Comparison of ENCODE assay signal across 1 cellular context in genomic region chr19:17718988-17719711, GRCh38.
TF ChIP-seq lines count a peak whose summit lies in the region.

A gene with protein sequence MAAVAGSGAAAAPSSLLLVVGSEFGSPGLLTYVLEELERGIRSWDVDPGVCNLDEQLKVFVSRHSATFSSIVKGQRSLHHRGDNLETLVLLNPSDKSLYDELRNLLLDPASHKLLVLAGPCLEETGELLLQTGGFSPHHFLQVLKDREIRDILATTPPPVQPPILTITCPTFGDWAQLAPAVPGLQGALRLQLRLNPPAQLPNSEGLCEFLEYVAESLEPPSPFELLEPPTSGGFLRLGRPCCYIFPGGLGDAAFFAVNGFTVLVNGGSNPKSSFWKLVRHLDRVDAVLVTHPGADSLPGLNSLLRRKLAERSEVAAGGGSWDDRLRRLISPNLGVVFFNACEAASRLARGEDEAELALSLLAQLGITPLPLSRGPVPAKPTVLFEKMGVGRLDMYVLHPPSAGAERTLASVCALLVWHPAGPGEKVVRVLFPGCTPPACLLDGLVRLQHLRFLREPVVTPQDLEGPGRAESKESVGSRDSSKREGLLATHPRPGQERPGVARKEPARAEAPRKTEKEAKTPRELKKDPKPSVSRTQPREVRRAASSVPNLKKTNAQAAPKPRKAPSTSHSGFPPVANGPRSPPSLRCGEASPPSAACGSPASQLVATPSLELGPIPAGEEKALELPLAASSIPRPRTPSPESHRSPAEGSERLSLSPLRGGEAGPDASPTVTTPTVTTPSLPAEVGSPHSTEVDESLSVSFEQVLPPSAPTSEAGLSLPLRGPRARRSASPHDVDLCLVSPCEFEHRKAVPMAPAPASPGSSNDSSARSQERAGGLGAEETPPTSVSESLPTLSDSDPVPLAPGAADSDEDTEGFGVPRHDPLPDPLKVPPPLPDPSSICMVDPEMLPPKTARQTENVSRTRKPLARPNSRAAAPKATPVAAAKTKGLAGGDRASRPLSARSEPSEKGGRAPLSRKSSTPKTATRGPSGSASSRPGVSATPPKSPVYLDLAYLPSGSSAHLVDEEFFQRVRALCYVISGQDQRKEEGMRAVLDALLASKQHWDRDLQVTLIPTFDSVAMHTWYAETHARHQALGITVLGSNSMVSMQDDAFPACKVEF (plus strand): TSS chr19:17719480. CDS start chr19:17719503, 23 bp downstream.

TF ChIP-seq in HepG2, 621 proteins besides CTCF, POLR2A, EP300 and RAD21 (continued from another document):
- TF ChIP-seq, protein P1, sequence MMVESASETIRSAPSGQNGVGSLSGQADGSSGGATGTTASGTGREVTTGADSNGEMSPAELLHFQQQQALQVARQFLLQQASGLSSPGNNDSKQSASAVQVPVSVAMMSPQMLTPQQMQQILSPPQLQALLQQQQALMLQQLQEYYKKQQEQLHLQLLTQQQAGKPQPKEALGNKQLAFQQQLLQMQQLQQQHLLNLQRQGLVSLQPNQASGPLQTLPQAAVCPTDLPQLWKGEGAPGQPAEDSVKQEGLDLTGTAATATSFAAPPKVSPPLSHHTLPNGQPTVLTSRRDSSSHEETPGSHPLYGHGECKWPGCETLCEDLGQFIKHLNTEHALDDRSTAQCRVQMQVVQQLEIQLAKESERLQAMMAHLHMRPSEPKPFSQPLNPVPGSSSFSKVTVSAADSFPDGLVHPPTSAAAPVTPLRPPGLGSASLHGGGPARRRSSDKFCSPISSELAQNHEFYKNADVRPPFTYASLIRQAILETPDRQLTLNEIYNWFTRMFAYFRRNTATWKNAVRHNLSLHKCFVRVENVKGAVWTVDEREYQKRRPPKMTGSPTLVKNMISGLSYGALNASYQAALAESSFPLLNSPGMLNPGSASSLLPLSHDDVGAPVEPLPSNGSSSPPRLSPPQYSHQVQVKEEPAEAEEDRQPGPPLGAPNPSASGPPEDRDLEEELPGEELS (CRISPR knock-in tag; IDR thresholded peaks at IDR 0.05), result peak; percentile 48; the same call in 1 of the 2 replicates
- TF ChIP-seq TBL1XR1 (IDR thresholded peaks at IDR 0.05; ENCODE audit: borderline replicate concordance, low read length, partially characterized antibody), result no peak
- TF ChIP-seq KLF9 (CRISPR knock-in tag; IDR thresholded peaks at IDR 0.05; ENCODE audit: low read depth), result peak; percentile 63; the same call in 1 of the 2 replicates
- TF ChIP-seq FOXO1 (CRISPR knock-in tag; IDR thresholded peaks at IDR 0.05), result no peak
- TF ChIP-seq MNT (IDR thresholded peaks at IDR 0.05), result no peak
- TF ChIP-seq KAT8 (CRISPR knock-in tag; IDR thresholded peaks at IDR 0.05), result peak; percentile 73
- TF ChIP-seq GATAD2A (CRISPR knock-in tag; IDR thresholded peaks at IDR 0.05), result peak; percentile 38; the same call in 1 of the 2 replicates
- no peak for TF ChIP-seq RFXANK (CRISPR knock-in tag; IDR thresholded peaks at IDR 0.05)
- TF ChIP-seq SP1 (IDR thresholded peaks at IDR 0.05), result no peak
- peak; percentile 86 for TF ChIP-seq SP1 (CRISPR knock-in tag; IDR thresholded peaks at IDR 0.05)
- TF ChIP-seq ELF1 (CRISPR knock-in tag; IDR thresholded peaks at IDR 0.05), result peak; percentile 75
- no peak for TF ChIP-seq ZSCAN22 (CRISPR knock-in tag; IDR thresholded peaks at IDR 0.05)
- TF ChIP-seq ZMYM3 (CRISPR knock-in tag; IDR thresholded peaks at IDR 0.05), result peak; percentile 59; the same call in 1 of the 2 replicates
- peak; percentile 81 for TF ChIP-seq TAF1 (CRISPR knock-in tag; IDR thresholded peaks at IDR 0.05)
- TF ChIP-seq, protein P2, sequence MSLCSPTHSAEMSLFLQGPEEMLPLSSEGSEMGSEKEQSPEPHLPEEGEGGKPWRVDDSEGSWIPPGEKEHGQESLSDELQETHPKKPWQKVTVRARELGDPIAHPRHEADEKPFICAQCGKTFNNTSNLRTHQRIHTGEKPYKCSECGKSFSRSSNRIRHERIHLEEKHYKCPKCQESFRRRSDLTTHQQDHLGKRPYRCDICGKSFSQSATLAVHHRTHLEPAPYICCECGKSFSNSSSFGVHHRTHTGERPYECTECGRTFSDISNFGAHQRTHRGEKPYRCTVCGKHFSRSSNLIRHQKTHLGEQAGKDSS (CRISPR knock-in tag; IDR thresholded peaks at IDR 0.05; ENCODE audit: borderline replicate concordance, low read depth), result no peak
- TF ChIP-seq FOXJ3 (CRISPR knock-in tag; IDR thresholded peaks at IDR 0.05; ENCODE audit: borderline replicate concordance), result no peak
- peak; percentile 25; the same call in 1 of the 2 replicates for TF ChIP-seq ZNF768 (CRISPR knock-in tag; IDR thresholded peaks at IDR 0.05)
- 0 out of 2 replicates have a peak, but pooled peaks have one; percentile 32 for TF ChIP-seq RCOR2 (CRISPR knock-in tag; IDR thresholded peaks at IDR 0.05)
- peak; percentile 42; the same call in 1 of the 2 replicates for TF ChIP-seq SALL1 (CRISPR knock-in tag; IDR thresholded peaks at IDR 0.05)
- peak; percentile 88 for TF ChIP-seq RBFOX2 (IDR thresholded peaks at IDR 0.05; ENCODE audit: low read depth, low read length)
- TF ChIP-seq GABPA (IDR thresholded peaks at IDR 0.05; ENCODE audit: low read depth, low read length), result peak; percentile 51; the same call in 1 of the 2 replicates
- TF ChIP-seq GABPA (CRISPR knock-in tag; IDR thresholded peaks at IDR 0.05; ENCODE audit: low read depth), result peak; percentile 84
- TF ChIP-seq ZNF232 (CRISPR knock-in tag; IDR thresholded peaks at IDR 0.05; ENCODE audit: borderline replicate concordance), result no peak
- 0 out of 2 replicates have a peak, but pooled peaks have one; percentile 58 for TF ChIP-seq THAP11 (CRISPR knock-in tag; IDR thresholded peaks at IDR 0.05)
- 0 out of 2 replicates have a peak, but pooled peaks have one; percentile 19 for TF ChIP-seq ZNF230 (CRISPR knock-in tag; IDR thresholded peaks at IDR 0.05)
- TF ChIP-seq ZFX (CRISPR knock-in tag; IDR thresholded peaks at IDR 0.05; ENCODE audit: low read depth), result peak; percentile 82
- no peak; the same call in 1 of the 2 replicates for TF ChIP-seq GMEB1 (CRISPR knock-in tag; IDR thresholded peaks at IDR 0.05; ENCODE audit: borderline replicate concordance)
- no peak for TF ChIP-seq SMAD9 (CRISPR knock-in tag; IDR thresholded peaks at IDR 0.05)
- TF ChIP-seq, protein P3, sequence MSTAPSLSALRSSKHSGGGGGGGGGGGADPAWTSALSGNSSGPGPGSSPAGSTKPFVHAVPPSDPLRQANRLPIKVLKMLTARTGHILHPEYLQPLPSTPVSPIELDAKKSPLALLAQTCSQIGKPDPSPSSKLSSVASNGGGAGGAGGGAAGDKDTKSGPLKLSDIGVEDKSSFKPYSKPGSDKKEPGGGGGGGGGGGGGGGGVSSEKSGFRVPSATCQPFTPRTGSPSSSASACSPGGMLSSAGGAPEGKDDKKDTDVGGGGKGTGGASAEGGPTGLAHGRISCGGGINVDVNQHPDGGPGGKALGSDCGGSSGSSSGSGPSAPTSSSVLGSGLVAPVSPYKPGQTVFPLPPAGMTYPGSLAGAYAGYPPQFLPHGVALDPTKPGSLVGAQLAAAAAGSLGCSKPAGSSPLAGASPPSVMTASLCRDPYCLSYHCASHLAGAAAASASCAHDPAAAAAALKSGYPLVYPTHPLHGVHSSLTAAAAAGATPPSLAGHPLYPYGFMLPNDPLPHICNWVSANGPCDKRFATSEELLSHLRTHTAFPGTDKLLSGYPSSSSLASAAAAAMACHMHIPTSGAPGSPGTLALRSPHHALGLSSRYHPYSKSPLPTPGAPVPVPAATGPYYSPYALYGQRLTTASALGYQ (CRISPR knock-in tag; IDR thresholded peaks at IDR 0.05), result peak; percentile 18; the same call in 1 of the 2 replicates
- TF ChIP-seq RBAK (CRISPR knock-in tag; IDR thresholded peaks at IDR 0.05), result no peak
- no peak for TF ChIP-seq ZNF710 (CRISPR knock-in tag; IDR thresholded peaks at IDR 0.05; ENCODE audit: borderline replicate concordance)
- TF ChIP-seq REL (CRISPR knock-in tag; conservative IDR thresholded peaks at IDR 0.05), result 0 out of 2 replicates have a peak, but pooled peaks have one; percentile 52
- TF ChIP-seq ZNF333 (CRISPR knock-in tag; IDR thresholded peaks at IDR 0.05; ENCODE audit: borderline replicate concordance), result no peak
- TF ChIP-seq ZNF746 (CRISPR knock-in tag; IDR thresholded peaks at IDR 0.05), result peak; percentile 62; the same call in 1 of the 2 replicates
- no peak for TF ChIP-seq ZNF468 (CRISPR knock-in tag; IDR thresholded peaks at IDR 0.05)
- TF ChIP-seq JDP2 (CRISPR knock-in tag; IDR thresholded peaks at IDR 0.05; ENCODE audit: borderline replicate concordance), result no peak
- 0 out of 2 replicates have a peak, but pooled peaks have one; percentile 34 for TF ChIP-seq ZNF138 (CRISPR knock-in tag; IDR thresholded peaks at IDR 0.05; ENCODE audit: low read depth)
- no peak for TF ChIP-seq PLRG1 (conservative IDR thresholded peaks at IDR 0.05)
- TF ChIP-seq, protein P4, sequence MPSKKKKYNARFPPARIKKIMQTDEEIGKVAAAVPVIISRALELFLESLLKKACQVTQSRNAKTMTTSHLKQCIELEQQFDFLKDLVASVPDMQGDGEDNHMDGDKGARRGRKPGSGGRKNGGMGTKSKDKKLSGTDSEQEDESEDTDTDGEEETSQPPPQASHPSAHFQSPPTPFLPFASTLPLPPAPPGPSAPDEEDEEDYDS (CRISPR knock-in tag; IDR thresholded peaks at IDR 0.05), result peak; percentile 84
- peak; percentile 35; the same call in 1 of the 2 replicates for TF ChIP-seq NR2C2 (CRISPR knock-in tag; IDR thresholded peaks at IDR 0.05; ENCODE audit: borderline replicate concordance)
- peak; percentile 48; the same call in 1 of the 2 replicates for TF ChIP-seq SALL2 (CRISPR knock-in tag; IDR thresholded peaks at IDR 0.05)
- TF ChIP-seq TRIM22 (IDR thresholded peaks at IDR 0.05), result no peak
- 0 out of 2 replicates have a peak, but pooled peaks have one; percentile 35 for TF ChIP-seq MXD4 (CRISPR knock-in tag; IDR thresholded peaks at IDR 0.05)
- no peak for TF ChIP-seq LCORL (IDR thresholded peaks at IDR 0.05)
- peak; percentile 58 for TF ChIP-seq LCORL (CRISPR knock-in tag; IDR thresholded peaks at IDR 0.05)
